1 cellular context compared by ENCODE assay signal in the genomic region with DNA sequence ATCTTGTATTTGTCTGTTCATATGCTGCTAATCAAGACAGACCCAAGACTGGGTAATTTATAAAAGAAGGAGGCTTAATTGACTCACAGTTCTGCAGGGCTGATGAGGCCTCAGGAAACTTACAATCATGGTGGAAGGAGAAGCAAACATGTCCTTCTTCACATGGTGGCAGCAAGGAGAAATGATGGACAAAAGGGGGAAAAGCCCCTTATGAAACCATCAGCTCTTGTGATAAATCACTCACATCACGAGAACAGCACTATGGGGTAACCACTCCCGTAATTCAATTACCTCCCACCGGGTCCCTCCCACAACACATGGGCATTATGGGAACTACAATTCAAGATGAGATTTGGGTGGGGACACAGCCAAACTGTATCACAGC.
TF ChIP-seq lines count a peak whose summit lies in the region.

No MANE protein-coding gene starts in this region.

TF ChIP-seq in HepG2, 621 proteins besides CTCF, POLR2A, EP300 and RAD21 (continued from another document):
- TF ChIP-seq ZGPAT (CRISPR knock-in tag; IDR thresholded peaks at IDR 0.05) (peak; percentile 3; the same call in 1 of the 2 replicates), ZNF543 (CRISPR knock-in tag; IDR thresholded peaks at IDR 0.05) (0 out of 2 replicates have a peak, but pooled peaks have one; percentile 44), ZZZ3 (CRISPR knock-in tag; IDR thresholded peaks at IDR 0.05; ENCODE audit: borderline replicate concordance) (0 out of 2 replicates have a peak, but pooled peaks have one; percentile 32), ZNF816 (CRISPR knock-in tag; IDR thresholded peaks at IDR 0.05; ENCODE audit: borderline replicate concordance) (peak; percentile 32; the same call in 1 of the 2 replicates)
- TF ChIP-seq, protein P1, sequence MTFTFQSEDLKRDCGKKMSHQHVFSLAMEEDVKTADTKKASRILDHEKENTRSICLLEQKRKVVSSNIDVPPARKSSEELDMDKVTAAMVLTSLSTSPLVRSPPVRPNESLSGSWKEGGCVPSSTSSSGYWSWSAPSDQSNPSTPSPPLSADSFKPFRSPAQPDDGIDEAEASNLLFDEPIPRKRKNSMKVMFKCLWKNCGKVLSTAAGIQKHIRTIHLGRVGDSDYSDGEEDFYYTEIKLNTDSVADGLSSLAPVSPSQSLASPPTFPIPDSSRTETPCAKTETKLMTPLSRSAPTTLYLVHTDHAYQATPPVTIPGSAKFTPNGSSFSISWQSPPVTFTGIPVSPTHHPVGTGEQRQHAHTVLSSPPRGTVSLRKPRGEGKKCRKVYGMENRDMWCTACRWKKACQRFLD (CRISPR knock-in tag; IDR thresholded peaks at IDR 0.05; ENCODE audit: borderline replicate concordance) = 0 out of 2 replicates have a peak, but pooled peaks have one; percentile 30
- TF ChIP-seq, protein P2, sequence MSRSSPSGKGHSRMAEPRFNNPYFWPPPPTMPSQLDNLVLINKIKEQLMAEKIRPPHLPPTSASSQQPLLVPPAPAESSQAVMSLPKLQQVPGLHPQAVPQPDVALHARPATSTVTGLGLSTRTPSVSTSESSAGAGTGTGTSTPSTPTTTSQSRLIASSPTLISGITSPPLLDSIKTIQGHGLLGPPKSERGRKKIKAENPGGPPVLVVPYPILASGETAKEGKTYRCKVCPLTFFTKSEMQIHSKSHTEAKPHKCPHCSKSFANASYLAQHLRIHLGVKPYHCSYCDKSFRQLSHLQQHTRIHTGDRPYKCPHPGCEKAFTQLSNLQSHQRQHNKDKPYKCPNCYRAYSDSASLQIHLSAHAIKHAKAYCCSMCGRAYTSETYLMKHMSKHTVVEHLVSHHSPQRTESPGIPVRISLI (CRISPR knock-in tag; IDR thresholded peaks at IDR 0.05; ENCODE audit: borderline replicate concordance) = peak; percentile 10; the same call in 1 of the 2 replicates
